In genomic region chr6:159718634-159719033, GRCh38 we compare ENCODE assay signal across 1 cellular context.
TF ChIP-seq lines count a peak whose summit lies in the region.

No MANE protein-coding gene starts in this region.

TF ChIP-seq in IMR-90, 13 proteins besides CTCF, POLR2A, EP300 and RAD21:
- TF ChIP-seq MAFK (IDR thresholded peaks at IDR 0.05; ENCODE audit: low read depth, low read length) (no peak), BHLHE40 (IDR thresholded peaks at IDR 0.05; ENCODE audit: low read depth, low read length) (no peak), SMC3 (IDR thresholded peaks at IDR 0.05; ENCODE audit: low read depth, low read length) (no peak), MAZ (IDR thresholded peaks at IDR 0.05; ENCODE audit: borderline replicate concordance, low read depth, low read length) (no peak), FOS (IDR thresholded peaks at IDR 0.05; ENCODE audit: low read depth, low read length) (no peak), MXI1 (IDR thresholded peaks at IDR 0.05; ENCODE audit: borderline replicate concordance, low read depth, low read length) (no peak), ELK1 (IDR thresholded peaks at IDR 0.05; ENCODE audit: borderline replicate concordance, low read depth, low read length) (no peak)
